In genomic region chr10:130206216-130206737, GRCh38 we compare ENCODE assay signal across 1 cellular context.
A peak's percentile ranks its signal among the peaks of the same experiment; 100 is the strongest.
TF ChIP-seq lines count a peak whose summit lies in the region.

No MANE protein-coding gene starts in this region.

TF ChIP-seq in HEK293, 187 proteins besides CTCF, POLR2A, EP300 and RAD21 (continued from another document):
- TF ChIP-seq ZNF707 (tag by site-specific recombination; IDR thresholded peaks at IDR 0.05) = no peak
- TF ChIP-seq REST (tag by site-specific recombination; IDR thresholded peaks at IDR 0.05) = no peak
- no peak for TF ChIP-seq ZNF16 (tag by site-specific recombination; IDR thresholded peaks at IDR 0.05; ENCODE audit: low read depth)
- TF ChIP-seq ZFHX2 (tag by site-specific recombination; conservative IDR thresholded peaks at IDR 0.05) = 0 out of 2 replicates have a peak, but pooled peaks have one; percentile 19
- no peak for TF ChIP-seq TSHZ1 (tag by site-specific recombination; IDR thresholded peaks at IDR 0.05; ENCODE audit: borderline replicate concordance)
- no peak for TF ChIP-seq ZNF48 (tag by site-specific recombination; IDR thresholded peaks at IDR 0.05)
- TF ChIP-seq ZBTB26 (tag by site-specific recombination; optimal IDR thresholded peaks at IDR 0.05) = no peak
- TF ChIP-seq ZBTB48 (tag by site-specific recombination; IDR thresholded peaks at IDR 0.05) = no peak
- TF ChIP-seq ZNF394 (tag by site-specific recombination; IDR thresholded peaks at IDR 0.05; ENCODE audit: borderline replicate concordance) = no peak
